ENCODE assay signal across 25 cellular contexts in genomic region chr15:89026167-89026566, GRCh38.
"Had no signal": no experiment of that assay in that cellular context is flagged by ENCODE, and none has a peak within 500 bp of the region (broad histone marks: within the 10 kb centered on the region; RNA-seq: fewer than 3 reads in every experiment).

No MANE protein-coding gene starts in this region.

- H3K4me3 Mint-ChIP-seq: activated CD4-positive, alpha-beta memory T cell treated with anti-CD3 and anti-CD28 coated beads for 36 hours; activated CD4-positive, alpha-beta T cell treated with anti-CD3 and anti-CD28 coated beads for 36 hours; activated CD4-positive, alpha-beta T cell treated with anti-CD3 and anti-CD28 coated beads, Interleukin-2, amount 10 ng/mL, durations not matched to agents 24 days and 14 days; activated CD8-positive, alpha-beta memory T cell treated with anti-CD3 and anti-CD28 coated beads, Interleukin-2, amount 10 ng/mL, durations not matched to agents 7 days and 5 days; activated CD8-positive, alpha-beta T cell treated with anti-CD3 and anti-CD28 coated beads, Interleukin-2, amount 10 ng/mL, durations not matched to agents 7 days and 5 days; activated naive CD4-positive, alpha-beta T cell treated with anti-CD3 and anti-CD28 coated beads, Interleukin-2, amount 10 ng/mL, durations not matched to agents 7 days and 5 days; activated naive CD8-positive, alpha-beta T cell treated with anti-CD3 and anti-CD28 coated beads, Interleukin-2, amount 10 ng/mL, durations not matched to agents 7 days and 5 days; activated T-helper 1 cell treated with anti-CD3 and anti-CD28 coated beads, Interleukin-12 subunit alpha, Interleukin-12 subunit beta, Interleukin-2, Interleukin-4 antibody, amounts not matched to agents 30 ng/mL and 10 ng/mL and 1 ng/mL, durations not matched to agents 14 hours and 24 hours and 36 hours; endodermal cell had no signal

- H3K27me3 ChIP-seq: body of pancreas, colonic mucosa had no signal

- H3K9me3 ChIP-seq: body of pancreas, colonic mucosa had no signal

- ATAC-seq: activated CD4-positive, alpha-beta T cell treated with anti-CD3 and anti-CD28 coated beads for 36 hours; activated CD8-positive, alpha-beta memory T cell treated with anti-CD3 and anti-CD28 coated beads, Interleukin-2, amount 10 ng/mL, durations not matched to agents 7 days and 5 days; activated CD8-positive, alpha-beta T cell treated with anti-CD3 and anti-CD28 coated beads, Interleukin-2, amount 10 ng/mL, durations not matched to agents 7 days and 5 days; activated naive CD4-positive, alpha-beta T cell treated with anti-CD3 and anti-CD28 coated beads, Interleukin-2, amount 50 U/mL, for 72 hours; body of pancreas; esophagus mucosa had no signal

- H3K9me3 Mint-ChIP-seq: activated CD4-positive, alpha-beta memory T cell treated with anti-CD3 and anti-CD28 coated beads for 36 hours; activated CD4-positive, alpha-beta T cell treated with anti-CD3 and anti-CD28 coated beads, Interleukin-2, amount 10 ng/mL, durations not matched to agents 24 days and 14 days; activated T-helper 2 cell treated with anti-CD3 and anti-CD28 coated beads, Interferon-gamma antibody, Interleukin-2, Interleukin-4, amounts not matched to agents 10 μg/mL and 5 μg/mL and 100 μg/mL, durations not matched to agents 14 hours and 24 hours and 36 hours had no signal

- DNase-seq: activated CD4-positive, alpha-beta memory T cell treated with anti-CD3 and anti-CD28 coated beads for 36 hours; activated CD4-positive, alpha-beta T cell treated with anti-CD3 and anti-CD28 coated beads for 36 hours; activated CD4-positive, alpha-beta T cell treated with anti-CD3 and anti-CD28 coated beads, Interleukin-2, amount 10 ng/mL, durations not matched to agents 24 days and 14 days; activated CD4-positive, CD25-positive, alpha-beta regulatory T cell; activated CD4-positive, CD25-positive, alpha-beta regulatory T cell treated with anti-CD3 and anti-CD28 coated beads, Interleukin-2, amount 50 U/mL, for 72 hours; activated CD8-positive, alpha-beta memory T cell treated with anti-CD3 and anti-CD28 coated beads, Interleukin-2, amount 10 ng/mL, durations not matched to agents 7 days and 5 days; activated CD8-positive, alpha-beta memory T cell treated with anti-CD3 and anti-CD28 coated beads, Interleukin-2, amount 50 U/mL, for 4 hours; activated CD8-positive, alpha-beta T cell treated with anti-CD3 and anti-CD28 coated beads, Interleukin-2, amount 10 ng/mL, durations not matched to agents 7 days and 5 days; activated effector memory CD4-positive, alpha-beta T cell treated with anti-CD3 and anti-CD28 coated beads, Interleukin-2, amount 50 U/mL, for 16 hours; activated naive CD4-positive, alpha-beta T cell treated with anti-CD3 and anti-CD28 coated beads, Interleukin-2, amount 10 ng/mL, durations not matched to agents 7 days and 5 days; activated naive CD8-positive, alpha-beta T cell treated with anti-CD3 and anti-CD28 coated beads, Interleukin-2, amount 10 ng/mL, durations not matched to agents 7 days and 5 days; activated T-cell treated with anti-CD3 and anti-CD28 coated beads, Interleukin-2, amount 50 U/mL, for 1 hour; activated T-cell treated with anti-CD3 and anti-CD28 coated beads, Interleukin-2, amount 50 U/mL, for 48 hours; amniotic stem cell; body of pancreas; caudate nucleus; colonic mucosa; effector memory CD4-positive, alpha-beta T cell; endodermal cell; foreskin fibroblast; T-helper 2 cell had no signal

- H3K4me1 Mint-ChIP-seq: activated CD8-positive, alpha-beta memory T cell treated with anti-CD3 and anti-CD28 coated beads, Interleukin-2, amount 10 ng/mL, durations not matched to agents 7 days and 5 days; activated naive CD4-positive, alpha-beta T cell treated with anti-CD3 and anti-CD28 coated beads, Interleukin-2, amount 10 ng/mL, durations not matched to agents 7 days and 5 days; activated naive CD8-positive, alpha-beta T cell treated with anti-CD3 and anti-CD28 coated beads, Interleukin-2, amount 10 ng/mL, durations not matched to agents 7 days and 5 days; endodermal cell had no signal

- H3K27me3 Mint-ChIP-seq: activated CD4-positive, alpha-beta memory T cell treated with anti-CD3 and anti-CD28 coated beads for 36 hours had no signal

- H3K36me3 ChIP-seq: colonic mucosa had no signal

- H3K36me3 Mint-ChIP-seq: activated CD4-positive, alpha-beta memory T cell treated with anti-CD3 and anti-CD28 coated beads for 36 hours; activated CD8-positive, alpha-beta memory T cell treated with anti-CD3 and anti-CD28 coated beads, Interleukin-2, amount 10 ng/mL, durations not matched to agents 7 days and 5 days; activated naive CD4-positive, alpha-beta T cell treated with anti-CD3 and anti-CD28 coated beads, Interleukin-2, amount 10 ng/mL, durations not matched to agents 7 days and 5 days; activated naive CD8-positive, alpha-beta T cell treated with anti-CD3 and anti-CD28 coated beads, Interleukin-2, amount 10 ng/mL, durations not matched to agents 7 days and 5 days had no signal

- H3K27ac ChIP-seq: body of pancreas, colonic mucosa had no signal

- H3K4me3 ChIP-seq: body of pancreas, colonic mucosa had no signal

- H3K27ac Mint-ChIP-seq: activated CD4-positive, alpha-beta memory T cell treated with anti-CD3 and anti-CD28 coated beads for 36 hours; activated CD4-positive, alpha-beta T cell treated with anti-CD3 and anti-CD28 coated beads for 36 hours; activated CD4-positive, alpha-beta T cell treated with anti-CD3 and anti-CD28 coated beads, Interleukin-2, amount 10 ng/mL, durations not matched to agents 24 days and 14 days; activated CD8-positive, alpha-beta memory T cell treated with anti-CD3 and anti-CD28 coated beads, Interleukin-2, amount 10 ng/mL, durations not matched to agents 7 days and 5 days; activated CD8-positive, alpha-beta T cell treated with anti-CD3 and anti-CD28 coated beads, Interleukin-2, amount 10 ng/mL, durations not matched to agents 7 days and 5 days; activated naive CD4-positive, alpha-beta T cell treated with anti-CD3 and anti-CD28 coated beads, Interleukin-2, amount 10 ng/mL, durations not matched to agents 7 days and 5 days; activated naive CD4-positive, alpha-beta T cell treated with anti-CD3 and anti-CD28 coated beads, Interleukin-2, amount 50 U/mL, for 72 hours; activated naive CD8-positive, alpha-beta T cell treated with anti-CD3 and anti-CD28 coated beads, Interleukin-2, amount 10 ng/mL, durations not matched to agents 7 days and 5 days; activated T-helper 1 cell treated with anti-CD3 and anti-CD28 coated beads, Interleukin-12 subunit alpha, Interleukin-12 subunit beta, Interleukin-2, Interleukin-4 antibody, amounts not matched to agents 30 ng/mL and 10 ng/mL and 1 ng/mL, durations not matched to agents 14 hours and 24 hours and 36 hours; activated T-helper 2 cell treated with anti-CD3 and anti-CD28 coated beads, Interferon-gamma antibody, Interleukin-2, Interleukin-4, amounts not matched to agents 10 μg/mL and 5 μg/mL and 100 μg/mL, durations not matched to agents 14 hours and 24 hours and 36 hours; endodermal cell had no signal

- H3K4me1 ChIP-seq: body of pancreas, colonic mucosa had no signal
